ENCODE assay signal across 8 cellular contexts in the genomic region with DNA sequence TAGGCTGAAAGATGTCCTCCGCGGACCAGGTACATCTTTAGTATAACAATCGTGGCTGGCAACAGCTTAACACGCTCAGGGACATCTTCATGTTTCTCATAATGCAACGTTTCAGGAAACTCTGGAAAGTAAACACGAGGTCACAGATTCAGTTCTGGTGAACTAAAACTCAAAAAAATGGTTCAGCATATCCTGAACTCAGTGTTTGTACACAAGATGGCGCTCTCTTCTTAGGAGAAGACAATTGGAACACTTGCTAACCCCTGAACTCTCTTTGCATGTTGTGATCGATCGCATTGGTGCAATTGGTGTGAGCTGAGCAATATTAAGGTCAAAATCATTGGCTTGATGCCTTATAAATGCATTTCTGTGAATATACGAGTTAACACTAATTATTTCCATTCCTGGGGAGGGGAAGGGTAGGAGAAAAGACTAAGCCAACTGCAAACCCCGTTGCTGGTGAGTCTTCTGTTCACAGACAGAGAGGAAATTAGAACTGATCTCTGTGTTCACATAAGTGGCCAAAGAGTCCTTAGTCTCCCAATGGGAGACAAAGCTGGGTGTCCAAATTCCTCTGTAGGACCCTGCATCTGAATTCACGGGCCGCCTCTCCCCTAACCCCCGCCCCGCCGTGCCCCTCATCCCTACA. TPM values are rescaled to one million over a fixed set of nuclear protein-coding genes. Genes with fewer than 3 reads are reported as not detected.
A peak's percentile ranks its signal among the peaks of the same experiment; 100 is the strongest.
DNase-seq lines count a peak whose midpoint lies in the region; ATAC-seq and TF ChIP-seq lines count a peak whose summit lies in the region.

No MANE protein-coding gene starts in this region.

- peaks cover 10% of the 10 kb centered on the region for H3K27me3 ChIP-seq in Panc1 (ENCODE audit: control insufficient read depth, insufficient read depth, low read length)

- no peaks in the 10 kb centered on the region for H3K36me3 ChIP-seq in Panc1 (ENCODE audit: control insufficient read depth, insufficient read depth, low read length)

- ATAC-seq in GM21619 (IDR thresholded peaks at IDR 0.05; ENCODE audit: unreplicated experiment) (peak; percentile 90), Panc1 (peak; percentile 81)

- peaks cover 2% of the 10 kb centered on the region for H3K4me1 Mint-ChIP-seq in activated naive CD4-positive, alpha-beta T cell treated with anti-CD3 and anti-CD28 coated beads for 36 hours (ENCODE audit: low read depth)

- BruUV-seq in Panc1 (replicated peaks; lab: Mats Ljungman, UMichigan) = no TSS peak

- POLR2A ChIA-PET in Panc1 (lab: Charles Lee) = no interaction called here

- CTCF ChIA-PET in activated naive CD4-positive, alpha-beta T cell treated with anti-CD3 and anti-CD28 coated beads for 36 hours (lab: Charles Lee) = interaction anchor here (0.5 to 2.7 kb wide), 16 partner anchors 56 to 602 kb away, joined by 3 to 40 read pairs (median 3); no protein-coding TSS in a partner anchor
- CTCF ChIA-PET in Panc1 (lab: Charles Lee) = no interaction called here

- no peak overlapping the region for H3K27ac Mint-ChIP-seq in activated naive CD4-positive, alpha-beta T cell treated with anti-CD3 and anti-CD28 coated beads for 36 hours

- peak; percentile 37 for DNase-seq in activated naive CD4-positive, alpha-beta T cell treated with anti-CD3 and anti-CD28 coated beads for 36 hours
- no peak for DNase-seq in activated naive CD4-positive, alpha-beta T cell treated with anti-CD3 and anti-CD28 coated beads, Interleukin-2, amount 50 U/mL, for 16 hours
- DNase-seq in LHCN-M2 (ENCODE audit: low read depth) (peak; percentile 75), Panc1 (ENCODE audit: low read depth, low spot score) (peak; percentile 56), cerebellar cortex (ENCODE audit: low spot score) (peak; percentile 70), kidney tubule cell (ENCODE audit: low spot score) (peak; percentile 58), superior temporal gyrus (ENCODE audit: extremely low spot score) (peak; percentile 90)

- intact Hi-C loops in activated naive CD4-positive, alpha-beta T cell treated with anti-CD3 and anti-CD28 coated beads for 36 hours (cut with micrococcal nuclease) = loop anchor here (1.0 to 10.0 kb wide), 5 partner anchors 208 to 1653 kb away; no protein-coding TSS in a partner anchor
- intact Hi-C loops in Panc1 (cut with micrococcal nuclease; ENCODE audit: unreplicated experiment) = loop anchor here (1.0 kb wide), 1 partner anchor 208 kb away; no protein-coding TSS in a partner anchor

- no peaks in the 10 kb centered on the region for H3K9me3 Mint-ChIP-seq in activated naive CD4-positive, alpha-beta T cell treated with anti-CD3 and anti-CD28 coated beads for 36 hours

- no peak overlapping the region for H3K4me3 ChIP-seq in Panc1 (ENCODE audit: low read depth in 2 of 2, low read length in 2 of 2)

- no peak overlapping the region for H3K4me3 Mint-ChIP-seq in activated naive CD4-positive, alpha-beta T cell treated with anti-CD3 and anti-CD28 coated beads for 36 hours

- no peak overlapping the region for H3K27ac ChIP-seq in Panc1 (ENCODE audit: low read length)

- TF ChIP-seq CTCF in Panc1 (IDR thresholded peaks at IDR 0.05) = peak; percentile 82

- peaks cover 10% of the 10 kb centered on the region for H3K27me3 Mint-ChIP-seq in activated naive CD4-positive, alpha-beta T cell treated with anti-CD3 and anti-CD28 coated beads for 36 hours (ENCODE audit: low read depth)

- H3K4me1 ChIP-seq in Panc1 (ENCODE audit: control insufficient read depth, insufficient read depth, low read length) = peaks cover 5% of the 10 kb centered on the region; the same call in 1 of the 2 replicates

- H3K36me3 Mint-ChIP-seq in activated naive CD4-positive, alpha-beta T cell treated with anti-CD3 and anti-CD28 coated beads for 36 hours (ENCODE audit: low read depth) = no peaks in the 10 kb centered on the region

- in situ Hi-C loops in Panc1 (cut with HindIII; ENCODE audit: low pct_unique_long_range_greater_than_20kb, low sequenced_read_pairs) = no loop called here

- H3K9me3 ChIP-seq in Panc1 (ENCODE audit: control insufficient read depth, insufficient read depth, low read depth, low read length) = no peaks in the 10 kb centered on the region

RNA-seq across cellular contexts. Expression of a gene that starts 52.6 kb away (rescaled TPM):
- not detected for total RNA-seq in activated naive CD4-positive, alpha-beta T cell treated with anti-CD3 and anti-CD28 coated beads for 36 hours
- 3.7 and 4.1 TPM in 2 replicates for total RNA-seq in LHCN-M2 (2014; rRNA removed)
- 5.2 TPM for polyA plus RNA-seq in LHCN-M2 (2012)
- total RNA-seq in Panc1 (2021; ENCODE audit: unreplicated experiment) = not detected
- not detected for polyA plus RNA-seq in Panc1 (2012; ENCODE audit: insufficient read length)
